Comparison of ENCODE assay signal across 8 cellular contexts in the genomic region with DNA sequence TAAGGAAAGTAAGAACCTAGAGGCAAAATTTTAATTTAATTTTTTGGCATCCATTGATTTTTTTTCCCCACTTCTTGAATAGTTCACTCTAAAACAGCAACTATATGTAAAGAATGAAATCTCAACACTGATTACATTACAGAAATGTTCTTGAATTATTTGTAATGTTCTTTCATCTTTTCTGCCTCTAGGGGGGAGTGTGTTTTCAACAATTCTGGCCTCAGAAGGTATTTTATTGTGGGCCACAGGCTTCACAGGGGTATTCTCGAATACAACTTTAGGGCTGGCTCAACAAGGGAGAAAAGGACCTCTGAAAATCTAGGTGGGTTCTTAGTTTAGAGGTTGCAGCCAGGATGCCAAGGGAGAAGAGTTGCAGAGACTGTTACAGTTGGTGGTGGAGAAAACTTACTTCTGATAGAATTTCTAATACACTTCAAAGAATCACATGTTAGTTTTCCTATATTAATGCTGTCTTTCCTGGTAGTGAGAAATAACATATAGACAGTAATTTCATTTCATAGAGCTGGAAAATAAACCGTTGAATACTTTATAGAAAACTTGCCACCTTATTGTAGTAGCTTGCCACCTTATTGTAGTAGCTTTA. TPM values are rescaled to one million over a fixed set of nuclear protein-coding genes. Genes with fewer than 3 reads are reported as not detected.
DNase-seq lines count a peak whose midpoint lies in the region; ATAC-seq lines count a peak whose summit lies in the region.

No MANE protein-coding gene starts in this region.

- intact Hi-C loops in posterior cingulate gyrus (cut with DNase I) = loop anchor here (5.0 kb wide), 2 partner anchors 595 to 715 kb away; no protein-coding TSS in a partner anchor

- H3K4me3 ChIP-seq in ACC112 (ENCODE audit: low read depth, low read length) = no peak overlapping the region
- H3K4me3 ChIP-seq in H7 (ENCODE audit: insufficient read depth, low read depth, low read length) = no peak overlapping the region

- H3K36me3 ChIP-seq in ACC112 (ENCODE audit: insufficient read depth, low read length) (no peaks in the 10 kb centered on the region), H7 (replicated peaks; ENCODE audit: control insufficient read depth, insufficient read depth, low read length) (no peaks in the 10 kb centered on the region)

- H3K4me1 ChIP-seq in ACC112 (ENCODE audit: control insufficient read depth, insufficient read depth, low read length, unreplicated experiment) = no peaks in the 10 kb centered on the region

- H2AFZ ChIP-seq in ACC112 (ENCODE audit: low read length, unreplicated experiment) = peak overlapping the region; percentile 77

- ATAC-seq in GM19023 (IDR thresholded peaks at IDR 0.05; ENCODE audit: unreplicated experiment) (no peak), GM21825 (IDR thresholded peaks at IDR 0.05; ENCODE audit: unreplicated experiment) (no peak)

- peaks cover 4% of the 10 kb centered on the region for H3K79me2 ChIP-seq in ACC112 (ENCODE audit: control insufficient read depth, insufficient read depth, low read length, unreplicated experiment)

- H3K27ac ChIP-seq in ACC112 (ENCODE audit: low read depth, low read length) = no peak overlapping the region

- H3K27me3 ChIP-seq in ACC112 (ENCODE audit: insufficient read depth, low read length) (no peaks in the 10 kb centered on the region), H7 (ENCODE audit: control insufficient read depth, insufficient read depth, low read length) (peaks cover 43% of the 10 kb centered on the region)

- peak; percentile 60 for DNase-seq in H7
- DNase-seq in SKM-1 treated with dmso at 0.1 percent for 144 hours (lab: John Stamatoyannopoulos, UW; ENCODE audit: unreplicated experiment) = peak; percentile 36
- DNase-seq in iPS-NIHi11 (ENCODE audit: low spot score) = peak; percentile 28
- DNase-seq in posterior cingulate gyrus = no peak
- no peak for DNase-seq in NCI-H146 (lab: John Stamatoyannopoulos, UW)

RNA-seq across cellular contexts. Expression of gene NPR3, which starts 3.6 kb away (rescaled TPM):
- total RNA-seq in H7 (2014; rRNA removed; shearing (Covaris generic)) = 0.04 and 0.07 TPM in 2 replicates

Comparison
In these comparisons a context has a peak if more than half of its experiments do, and no peak if none do; other contexts are left out.
1. DNase-seq: peak in H7 (single experiment), SKM-1 treated with dmso at 0.1 percent for 144 hours (single experiment) and iPS-NIHi11 (single experiment); none in posterior cingulate gyrus (0 of 10) and NCI-H146 (single experiment).